Comparison of ENCODE assay signal across 25 cellular contexts in genomic region chr6:170162771-170163404, GRCh38.
DNase-seq lines count a peak whose midpoint lies in the region; ATAC-seq and TF ChIP-seq lines count a peak whose summit lies in the region.
"Had no signal": no experiment of that assay in that cellular context is flagged by ENCODE, and none has a peak within 500 bp of the region (broad histone marks: within the 10 kb centered on the region; RNA-seq: fewer than 3 reads in every experiment).

No MANE protein-coding gene starts in this region.

- peaks cover 56% of the 10 kb centered on the region for H3K4me1 ChIP-seq in BLaER1
- H3K4me1 ChIP-seq: left lung, Peyer's patch, prostate gland had no signal

- H3K4me3 Mint-ChIP-seq in T-helper 17 cell = peak overlapping the region; percentile 28
- H3K4me3 Mint-ChIP-seq in natural killer cell = peak overlapping the region; percentile 78
- H3K4me3 Mint-ChIP-seq: activated CD4-positive, alpha-beta memory T cell treated with anti-CD3 and anti-CD28 coated beads for 36 hours; neural crest cell; stimulated activated memory B cell treated with anti-CD40 and anti-IgM and Interleukin-4, amounts not matched to agents 10 μg/mL and 1 μg/mL and 100 μg/mL, for 72 hours; T-helper 1 cell treated with Interleukin-12 subunit alpha and Interleukin-12 subunit beta and Interleukin-4 antibody, amounts not matched to agents 30 μg/mL and 1 μg/mL, for 36 hours had no signal

- peak overlapping the region; percentile 70 for H3K4me3 ChIP-seq in BLaER1
- H3K4me3 ChIP-seq in MG63 = no peak overlapping the region
- H3K4me3 ChIP-seq: left lung, Peyer's patch, prostate gland, thoracic aorta had no signal

- peak overlapping the region; percentile 78 for H3K4me2 ChIP-seq in BLaER1

- intact Hi-C loops in natural killer cell (cut with micrococcal nuclease) = no loop called here

- peak overlapping the region; percentile 81 for H3K9ac ChIP-seq in BLaER1

- peak overlapping the region; percentile 47 for H3K27ac Mint-ChIP-seq in T-helper 17 cell
- peak overlapping the region in 1 of 2 donors; percentile 56 for H3K27ac Mint-ChIP-seq in natural killer cell
- H3K27ac Mint-ChIP-seq: activated CD4-positive, alpha-beta memory T cell treated with anti-CD3 and anti-CD28 coated beads for 36 hours; stimulated activated memory B cell treated with anti-CD40 and anti-IgM and Interleukin-4, amounts not matched to agents 10 μg/mL and 1 μg/mL and 100 μg/mL, for 72 hours; T-helper 1 cell treated with Interleukin-12 subunit alpha and Interleukin-12 subunit beta and Interleukin-4 antibody, amounts not matched to agents 30 μg/mL and 1 μg/mL, for 36 hours had no signal

- peak overlapping the region; percentile 87 for H3K27ac ChIP-seq in BLaER1
- H3K27ac ChIP-seq: left lung, Peyer's patch, prostate gland, thoracic aorta had no signal

- ATAC-seq in T-helper 17 cell (no peak), natural killer cell (no peak), HG02870 (IDR thresholded peaks at IDR 0.05; ENCODE audit: unreplicated experiment) (no peak)
- ATAC-seq: HCT116; left lung; stimulated activated memory B cell treated with anti-CD40 and anti-IgM and Interleukin-4, amounts not matched to agents 10 μg/mL and 1 μg/mL and 100 μg/mL, for 72 hours had no signal

- H3K36me3 ChIP-seq in BLaER1 (peaks cover 8% of the 10 kb centered on the region; the same call in 1 of the 2 replicates), MG63 (no peaks in the 10 kb centered on the region)
- H3K36me3 ChIP-seq: left lung, Peyer's patch, prostate gland, thoracic aorta had no signal

- H3K27me3 ChIP-seq in BLaER1 (no peaks in the 10 kb centered on the region), MG63 (no peaks in the 10 kb centered on the region)
- H3K27me3 ChIP-seq: left lung, Peyer's patch had no signal

- DNase-seq in Kasumi-1 (lab: John Stamatoyannopoulos, UW) = peak; percentile 86
- DNase-seq in T-helper 17 cell = no peak
- no peak for DNase-seq in natural killer cell
- DNase-seq in ureter (ENCODE audit: low spot score) = no peak
- DNase-seq in MG63 = no peak
- no peak for DNase-seq in DMS153 (lab: John Stamatoyannopoulos, UW)
- DNase-seq: activated CD4-positive, alpha-beta memory T cell treated with anti-CD3 and anti-CD28 coated beads for 36 hours; activated CD4-positive, CD25-positive, alpha-beta regulatory T cell; activated naive CD4-positive, alpha-beta T cell; activated T-cell treated with anti-CD3 and anti-CD28 coated beads, Interleukin-2, amount 50 U/mL, for 1 hour; DMS79 treated with DMSO at 0.1 percent for 48 hours; KG1; NCI-H2081; NCI-H446; Peyer's patch; stimulated activated CD4-positive, alpha-beta T cell treated with anti-CD3 and anti-CD28 coated beads, Interleukin-1b, Interleukin-23, amount 100 ng/mL, for 48 hours had no signal

- H4K20me1 ChIP-seq in BLaER1 = no peaks in the 10 kb centered on the region

- H3K27me3 Mint-ChIP-seq in T-helper 17 cell = peaks cover 8% of the 10 kb centered on the region
- peaks cover 9 to 10% of the 10 kb centered on the region in 2 donors for H3K27me3 Mint-ChIP-seq in natural killer cell (ENCODE audit: low read depth in 2 of 2)

- H3K4me1 Mint-ChIP-seq in T-helper 17 cell (peaks cover 7% of the 10 kb centered on the region), natural killer cell (peaks cover 13 to 20% of the 10 kb centered on the region in 2 donors)
- H3K4me1 Mint-ChIP-seq: neural crest cell; stimulated activated memory B cell treated with anti-CD40 and anti-IgM and Interleukin-4, amounts not matched to agents 10 μg/mL and 1 μg/mL and 100 μg/mL, for 72 hours had no signal

- H3K9me3 Mint-ChIP-seq in natural killer cell = no peaks in the 10 kb centered on the region
- H3K9me3 Mint-ChIP-seq: activated CD4-positive, alpha-beta memory T cell treated with anti-CD3 and anti-CD28 coated beads for 36 hours; neural crest cell; T-helper 1 cell treated with Interleukin-12 subunit alpha and Interleukin-12 subunit beta and Interleukin-4 antibody, amounts not matched to agents 30 μg/mL and 1 μg/mL, for 36 hours had no signal

- H3K36me3 Mint-ChIP-seq in T-helper 17 cell (ENCODE audit: low read depth) (no peaks in the 10 kb centered on the region), natural killer cell (no peaks in the 10 kb centered on the region)
- H3K36me3 Mint-ChIP-seq: activated CD4-positive, alpha-beta memory T cell treated with anti-CD3 and anti-CD28 coated beads for 36 hours; stimulated activated memory B cell treated with anti-CD40 and anti-IgM and Interleukin-4, amounts not matched to agents 10 μg/mL and 1 μg/mL and 100 μg/mL, for 72 hours had no signal

- H3K9me3 ChIP-seq in BLaER1 = peaks cover 10% of the 10 kb centered on the region
- no peaks in the 10 kb centered on the region for H3K9me3 ChIP-seq in T-helper 17 cell (ENCODE audit: control insufficient read depth, low read length, poor library complexity, severe bottlenecking)
- no peaks in the 10 kb centered on the region for H3K9me3 ChIP-seq in MG63
- H3K9me3 ChIP-seq: left lung, Peyer's patch, prostate gland, thoracic aorta had no signal

- TF ChIP-seq CTCF in natural killer cell (IDR thresholded peaks at IDR 0.05) = no peak

Comparison
In these comparisons a context has a peak if more than half of its experiments do, and no peak if none do; other contexts are left out.
1. DNase-seq: peak in Kasumi-1 (2 of 2); none in T-helper 17 cell (0 of 3), natural killer cell (single experiment), ureter (single experiment), MG63 (single experiment) and DMS153 (single experiment).